Comparison of ENCODE assay signal across 18 cellular contexts in genomic region chr14:95242870-95243269, GRCh38.
DNase-seq lines count a peak whose midpoint lies in the region; FAIRE-seq and TF ChIP-seq lines count a peak whose summit lies in the region.
"Had no signal": no experiment of that assay in that cellular context is flagged by ENCODE, and none has a peak within 500 bp of the region (broad histone marks: within the 10 kb centered on the region; RNA-seq: fewer than 3 reads in every experiment).

No MANE protein-coding gene starts in this region.

- H3K9ac ChIP-seq in Karpas-422 (ENCODE audit: low read length), result no peak overlapping the region

- no peaks in the 10 kb centered on the region for H3K27me3 ChIP-seq in Karpas-422 (ENCODE audit: low read length)
- no peaks in the 10 kb centered on the region for H3K27me3 ChIP-seq in MG63

- FAIRE-seq in GM12891 (lab: Jason Lieb, UNC), result peak; percentile 9
- FAIRE-seq: GM12892, H54 had no signal

- no peak for TF ChIP-seq POLR2A in GM12891 (IDR thresholded peaks at IDR 0.05; ENCODE audit: low read depth, low read length)

- no peaks in the 10 kb centered on the region for H3K9me3 ChIP-seq in Karpas-422 (ENCODE audit: low read length)
- H3K9me3 ChIP-seq in MG63, result no peaks in the 10 kb centered on the region
- H3K9me3 ChIP-seq: HAP-1 had no signal

- peaks cover 73% of the 10 kb centered on the region for H3K4me1 ChIP-seq in Karpas-422 (ENCODE audit: low read length)
- H3K4me1 ChIP-seq: HAP-1 had no signal

- peaks cover 36% of the 10 kb centered on the region; the same call in 1 of the 2 replicates for H3K79me2 ChIP-seq in Karpas-422 (ENCODE audit: low read length)

- H3K4me3 ChIP-seq in Karpas-422 (ENCODE audit: low read length) (no peak overlapping the region), MG63 (no peak overlapping the region)
- H3K4me3 ChIP-seq: HAP-1 had no signal

- no peak overlapping the region for H3K4me2 ChIP-seq in Karpas-422 (ENCODE audit: low read depth, low read length, poor library complexity, severe bottlenecking)

- H3K27ac ChIP-seq in Karpas-422 (ENCODE audit: low read length), result peak overlapping the region; percentile 70

- H3K9me2 ChIP-seq in Karpas-422 (replicated peaks; ENCODE audit: insufficient read depth, low read length), result no peaks in the 10 kb centered on the region

- DNase-seq in GM12891 (ENCODE audit: insufficient read length, low spot score), result no peak
- peak; percentile 46 for DNase-seq in Karpas-422
- peak; percentile 70 for DNase-seq in globus pallidus (ENCODE audit: low spot score)
- DNase-seq in putamen (ENCODE audit: low spot score), result peak; percentile 42
- no peak for DNase-seq in NCI-H1105 treated with DMSO at 0.1 percent for 48 hours (lab: John Stamatoyannopoulos, UW)
- DNase-seq in MG63, result no peak
- DNase-seq: C1 segment of cervical spinal cord; Calu3; CD4-positive, alpha-beta memory T cell; COR-L47; DMS53; DMS79 treated with DMSO at 0.1 percent for 48 hours; GF-D8; GOT3; HFFc6 had no signal

- no peaks in the 10 kb centered on the region for H4K20me1 ChIP-seq in Karpas-422 (ENCODE audit: insufficient read depth, low read depth, low read length)

- no peaks in the 10 kb centered on the region for H3K36me3 ChIP-seq in Karpas-422 (ENCODE audit: insufficient read depth, low read length)
- no peaks in the 10 kb centered on the region for H3K36me3 ChIP-seq in MG63
- H3K36me3 ChIP-seq: HAP-1 had no signal

- H2AFZ ChIP-seq in Karpas-422 (ENCODE audit: low read length), result no peak overlapping the region

TF ChIP-seq in GM12891, 5 proteins besides CTCF, POLR2A, EP300 and RAD21:
- TF ChIP-seq TAF1 (IDR thresholded peaks at IDR 0.05; ENCODE audit: low read depth, low read length), result no peak
- TF ChIP-seq POU2F2 (IDR thresholded peaks at IDR 0.05; ENCODE audit: low read depth, low read length), result no peak
- TF ChIP-seq PAX5 (IDR thresholded peaks at IDR 0.05; ENCODE audit: insufficient read depth, low read length, severe bottlenecking), result no peak
- no peak for TF ChIP-seq POLR2AphosphoS5 (IDR thresholded peaks at IDR 0.05; ENCODE audit: low read depth, low read length)
- TF ChIP-seq SPI1 (IDR thresholded peaks at IDR 0.05; ENCODE audit: low read depth, low read length), result no peak
TF ChIP-seq in GM12891: peak in this region for 0.

Comparison
In these comparisons a context has a peak if more than half of its experiments do, and no peak if none do; other contexts are left out.
1. DNase-seq: peak in Karpas-422 (single experiment), globus pallidus (single experiment) and putamen (single experiment); none in GM12891 (single experiment), NCI-H1105 treated with DMSO at 0.1 percent for 48 hours (single experiment) and MG63 (single experiment).